In the genomic region with DNA sequence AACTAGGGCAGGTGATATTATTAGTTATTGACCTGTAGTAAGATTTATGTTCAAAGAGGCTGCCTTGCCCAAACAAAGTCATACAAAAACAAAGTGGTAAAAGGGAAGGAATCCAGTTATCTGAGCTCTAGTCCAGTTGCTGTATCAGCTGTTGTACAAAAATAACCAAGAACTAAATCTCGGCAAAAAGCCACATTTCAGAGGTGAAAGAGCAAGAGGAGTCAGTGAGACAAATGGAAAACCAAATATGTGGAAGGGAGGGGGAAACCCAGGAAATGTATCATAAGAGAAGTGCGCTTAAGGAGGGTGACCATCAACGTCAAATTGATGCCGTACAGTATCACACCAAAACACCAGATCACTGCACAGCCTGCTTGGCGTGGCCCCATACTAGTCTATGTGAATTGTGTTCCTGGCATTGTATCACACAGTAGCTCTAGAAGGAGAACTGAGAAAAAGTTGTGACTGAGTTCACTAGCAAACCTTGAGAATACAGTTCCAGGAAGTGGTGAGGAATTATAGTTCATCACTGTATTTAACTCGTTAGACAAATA, we compare ENCODE assay signal across 1 cellular context.
TF ChIP-seq lines count a peak whose summit lies in the region.

No MANE protein-coding gene starts in this region.

TF ChIP-seq in GM12878, 131 proteins besides CTCF, POLR2A, EP300 and RAD21 (continued from another document and continues in another):
- peak; percentile 63 to 71 for TF ChIP-seq BHLHE40 (IDR thresholded peaks at IDR 0.05; ENCODE audit: borderline replicate concordance in 1 of 2, low read depth in 2 of 2, low read length in 1 of 2)
- TF ChIP-seq CREM (IDR thresholded peaks at IDR 0.05; ENCODE audit: low read depth) = peak; percentile 69; the same call in 1 of the 2 replicates
- TF ChIP-seq MEF2B (IDR thresholded peaks at IDR 0.05; ENCODE audit: partially characterized antibody, poor library complexity, severe bottlenecking) = peak; percentile 77
- TF ChIP-seq, protein P1, sequence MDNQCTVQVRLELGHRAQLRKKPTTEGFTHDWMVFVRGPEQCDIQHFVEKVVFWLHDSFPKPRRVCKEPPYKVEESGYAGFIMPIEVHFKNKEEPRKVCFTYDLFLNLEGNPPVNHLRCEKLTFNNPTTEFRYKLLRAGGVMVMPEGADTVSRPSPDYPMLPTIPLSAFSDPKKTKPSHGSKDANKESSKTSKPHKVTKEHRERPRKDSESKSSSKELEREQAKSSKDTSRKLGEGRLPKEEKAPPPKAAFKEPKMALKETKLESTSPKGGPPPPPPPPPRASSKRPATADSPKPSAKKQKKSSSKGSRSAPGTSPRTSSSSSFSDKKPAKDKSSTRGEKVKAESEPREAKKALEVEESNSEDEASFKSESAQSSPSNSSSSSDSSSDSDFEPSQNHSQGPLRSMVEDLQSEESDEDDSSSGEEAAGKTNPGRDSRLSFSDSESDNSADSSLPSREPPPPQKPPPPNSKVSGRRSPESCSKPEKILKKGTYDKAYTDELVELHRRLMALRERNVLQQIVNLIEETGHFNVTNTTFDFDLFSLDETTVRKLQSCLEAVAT (IDR thresholded peaks at IDR 0.05) = peak; percentile 93
- TF ChIP-seq KDM1A (IDR thresholded peaks at IDR 0.05; ENCODE audit: borderline replicate concordance) = no peak
- TF ChIP-seq SMC3 (IDR thresholded peaks at IDR 0.05; ENCODE audit: borderline replicate concordance, low read length) = no peak
- TF ChIP-seq ZNF384 (IDR thresholded peaks at IDR 0.05; ENCODE audit: borderline replicate concordance, low read depth, low read length) = no peak
- peak; percentile 74 for TF ChIP-seq CREB1 (IDR thresholded peaks at IDR 0.05; ENCODE audit: low read depth)
- 0 out of 2 replicates have a peak, but pooled peaks have one; percentile 37 for TF ChIP-seq ZBED1 (IDR thresholded peaks at IDR 0.05; ENCODE audit: borderline replicate concordance)
- peak; percentile 82 for TF ChIP-seq ZNF24 (IDR thresholded peaks at IDR 0.05)
- peak; percentile 76; the same call in 1 of the 2 replicates for TF ChIP-seq PAX5 (IDR thresholded peaks at IDR 0.05; ENCODE audit: borderline replicate concordance, low read depth, low read length)
- TF ChIP-seq, protein P2, sequence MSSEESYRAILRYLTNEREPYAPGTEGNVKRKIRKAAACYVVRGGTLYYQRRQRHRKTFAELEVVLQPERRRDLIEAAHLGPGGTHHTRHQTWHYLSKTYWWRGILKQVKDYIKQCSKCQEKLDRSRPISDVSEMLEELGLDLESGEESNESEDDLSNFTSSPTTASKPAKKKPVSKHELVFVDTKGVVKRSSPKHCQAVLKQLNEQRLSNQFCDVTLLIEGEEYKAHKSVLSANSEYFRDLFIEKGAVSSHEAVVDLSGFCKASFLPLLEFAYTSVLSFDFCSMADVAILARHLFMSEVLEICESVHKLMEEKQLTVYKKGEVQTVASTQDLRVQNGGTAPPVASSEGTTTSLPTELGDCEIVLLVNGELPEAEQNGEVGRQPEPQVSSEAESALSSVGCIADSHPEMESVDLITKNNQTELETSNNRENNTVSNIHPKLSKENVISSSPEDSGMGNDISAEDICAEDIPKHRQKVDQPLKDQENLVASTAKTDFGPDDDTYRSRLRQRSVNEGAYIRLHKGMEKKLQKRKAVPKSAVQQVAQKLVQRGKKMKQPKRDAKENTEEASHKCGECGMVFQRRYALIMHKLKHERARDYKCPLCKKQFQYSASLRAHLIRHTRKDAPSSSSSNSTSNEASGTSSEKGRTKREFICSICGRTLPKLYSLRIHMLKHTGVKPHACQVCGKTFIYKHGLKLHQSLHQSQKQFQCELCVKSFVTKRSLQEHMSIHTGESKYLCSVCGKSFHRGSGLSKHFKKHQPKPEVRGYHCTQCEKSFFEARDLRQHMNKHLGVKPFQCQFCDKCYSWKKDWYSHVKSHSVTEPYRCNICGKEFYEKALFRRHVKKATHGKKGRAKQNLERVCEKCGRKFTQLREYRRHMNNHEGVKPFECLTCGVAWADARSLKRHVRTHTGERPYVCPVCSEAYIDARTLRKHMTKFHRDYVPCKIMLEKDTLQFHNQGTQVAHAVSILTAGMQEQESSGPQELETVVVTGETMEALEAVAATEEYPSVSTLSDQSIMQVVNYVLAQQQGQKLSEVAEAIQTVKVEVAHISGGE (CRISPR knock-in tag; IDR thresholded peaks at IDR 0.05) = no peak
- TF ChIP-seq YY1 (IDR thresholded peaks at IDR 0.05; ENCODE audit: low read depth, low read length) = 0 out of 2 replicates have a peak, but pooled peaks have one; percentile 14
- peak; percentile 83 for TF ChIP-seq RUNX3 (IDR thresholded peaks at IDR 0.05; ENCODE audit: low read length)
- peak; percentile 78 for TF ChIP-seq NFIC (IDR thresholded peaks at IDR 0.05; ENCODE audit: low read depth, low read length)
- TF ChIP-seq ATF7 (IDR thresholded peaks at IDR 0.05; ENCODE audit: low read depth) = peak; percentile 83
- peak; percentile 80 for TF ChIP-seq BCL11A (IDR thresholded peaks at IDR 0.05; ENCODE audit: low read depth, low read length)
- peak; percentile 74 for TF ChIP-seq DPF2 (IDR thresholded peaks at IDR 0.05)
- TF ChIP-seq, protein P3, sequence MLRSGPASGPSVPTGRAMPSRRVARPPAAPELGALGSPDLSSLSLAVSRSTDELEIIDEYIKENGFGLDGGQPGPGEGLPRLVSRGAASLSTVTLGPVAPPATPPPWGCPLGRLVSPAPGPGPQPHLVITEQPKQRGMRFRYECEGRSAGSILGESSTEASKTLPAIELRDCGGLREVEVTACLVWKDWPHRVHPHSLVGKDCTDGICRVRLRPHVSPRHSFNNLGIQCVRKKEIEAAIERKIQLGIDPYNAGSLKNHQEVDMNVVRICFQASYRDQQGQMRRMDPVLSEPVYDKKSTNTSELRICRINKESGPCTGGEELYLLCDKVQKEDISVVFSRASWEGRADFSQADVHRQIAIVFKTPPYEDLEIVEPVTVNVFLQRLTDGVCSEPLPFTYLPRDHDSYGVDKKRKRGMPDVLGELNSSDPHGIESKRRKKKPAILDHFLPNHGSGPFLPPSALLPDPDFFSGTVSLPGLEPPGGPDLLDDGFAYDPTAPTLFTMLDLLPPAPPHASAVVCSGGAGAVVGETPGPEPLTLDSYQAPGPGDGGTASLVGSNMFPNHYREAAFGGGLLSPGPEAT (IDR thresholded peaks at IDR 0.05; ENCODE audit: low read depth) = peak; percentile 92
- peak; percentile 93 for TF ChIP-seq SMAD1 (IDR thresholded peaks at IDR 0.05; ENCODE audit: low read depth, partially characterized antibody)
- no peak for TF ChIP-seq ZNF217 (IDR thresholded peaks at IDR 0.05)
- TF ChIP-seq TBL1XR1 (IDR thresholded peaks at IDR 0.05; ENCODE audit: low read depth, low read length) = peak; percentile 55; the same call in 1 of the 2 replicates
- TF ChIP-seq, protein P4, sequence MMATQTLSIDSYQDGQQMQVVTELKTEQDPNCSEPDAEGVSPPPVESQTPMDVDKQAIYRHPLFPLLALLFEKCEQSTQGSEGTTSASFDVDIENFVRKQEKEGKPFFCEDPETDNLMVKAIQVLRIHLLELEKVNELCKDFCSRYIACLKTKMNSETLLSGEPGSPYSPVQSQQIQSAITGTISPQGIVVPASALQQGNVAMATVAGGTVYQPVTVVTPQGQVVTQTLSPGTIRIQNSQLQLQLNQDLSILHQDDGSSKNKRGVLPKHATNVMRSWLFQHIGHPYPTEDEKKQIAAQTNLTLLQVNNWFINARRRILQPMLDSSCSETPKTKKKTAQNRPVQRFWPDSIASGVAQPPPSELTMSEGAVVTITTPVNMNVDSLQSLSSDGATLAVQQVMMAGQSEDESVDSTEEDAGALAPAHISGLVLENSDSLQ (IDR thresholded peaks at IDR 0.05) = peak; percentile 34; the same call in 1 of the 2 replicates
- no peak for TF ChIP-seq SUZ12 (IDR thresholded peaks at IDR 0.05; ENCODE audit: unreplicated experiment)
- peak; percentile 90 for TF ChIP-seq POLR2AphosphoS5 (IDR thresholded peaks at IDR 0.05; ENCODE audit: low read length)
- peak; percentile 93 to 96 for TF ChIP-seq IKZF2 (IDR thresholded peaks at IDR 0.05)
- peak; percentile 53; the same call in 1 of the 2 replicates for TF ChIP-seq RAD51 (IDR thresholded peaks at IDR 0.05)
- no peak for TF ChIP-seq EGR1 (IDR thresholded peaks at IDR 0.05; ENCODE audit: borderline replicate concordance in 1 of 2, low read depth in 2 of 2, low read length in 2 of 2)
- TF ChIP-seq HDGF (IDR thresholded peaks at IDR 0.05) = peak; percentile 28; the same call in 1 of the 2 replicates
- TF ChIP-seq, protein P5, sequence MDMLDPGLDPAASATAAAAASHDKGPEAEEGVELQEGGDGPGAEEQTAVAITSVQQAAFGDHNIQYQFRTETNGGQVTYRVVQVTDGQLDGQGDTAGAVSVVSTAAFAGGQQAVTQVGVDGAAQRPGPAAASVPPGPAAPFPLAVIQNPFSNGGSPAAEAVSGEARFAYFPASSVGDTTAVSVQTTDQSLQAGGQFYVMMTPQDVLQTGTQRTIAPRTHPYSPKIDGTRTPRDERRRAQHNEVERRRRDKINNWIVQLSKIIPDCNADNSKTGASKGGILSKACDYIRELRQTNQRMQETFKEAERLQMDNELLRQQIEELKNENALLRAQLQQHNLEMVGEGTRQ (IDR thresholded peaks at IDR 0.05; ENCODE audit: borderline replicate concordance, low read depth, low read length) = no peak; the same call in 1 of the 2 replicates
- TF ChIP-seq PAX8 (IDR thresholded peaks at IDR 0.05) = 0 out of 2 replicates have a peak, but pooled peaks have one; percentile 65
- 0 out of 2 replicates have a peak, but pooled peaks have one; percentile 47 for TF ChIP-seq TCF12 (IDR thresholded peaks at IDR 0.05; ENCODE audit: low read depth, low read length)
- peak; percentile 83 for TF ChIP-seq POLR2AphosphoS2 (IDR thresholded peaks at IDR 0.05; ENCODE audit: low read depth, low read length)
- TF ChIP-seq CHD2 (IDR thresholded peaks at IDR 0.05; ENCODE audit: borderline replicate concordance, low read depth, low read length) = peak; percentile 70; the same call in 1 of the 2 replicates
- 0 out of 2 replicates have a peak, but pooled peaks have one; percentile 24 for TF ChIP-seq MEF2A (IDR thresholded peaks at IDR 0.05; ENCODE audit: insufficient read depth, low read depth, low read length)
- TF ChIP-seq, protein P6, sequence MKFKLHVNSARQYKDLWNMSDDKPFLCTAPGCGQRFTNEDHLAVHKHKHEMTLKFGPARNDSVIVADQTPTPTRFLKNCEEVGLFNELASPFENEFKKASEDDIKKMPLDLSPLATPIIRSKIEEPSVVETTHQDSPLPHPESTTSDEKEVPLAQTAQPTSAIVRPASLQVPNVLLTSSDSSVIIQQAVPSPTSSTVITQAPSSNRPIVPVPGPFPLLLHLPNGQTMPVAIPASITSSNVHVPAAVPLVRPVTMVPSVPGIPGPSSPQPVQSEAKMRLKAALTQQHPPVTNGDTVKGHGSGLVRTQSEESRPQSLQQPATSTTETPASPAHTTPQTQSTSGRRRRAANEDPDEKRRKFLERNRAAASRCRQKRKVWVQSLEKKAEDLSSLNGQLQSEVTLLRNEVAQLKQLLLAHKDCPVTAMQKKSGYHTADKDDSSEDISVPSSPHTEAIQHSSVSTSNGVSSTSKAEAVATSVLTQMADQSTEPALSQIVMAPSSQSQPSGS (IDR thresholded peaks at IDR 0.05; ENCODE audit: low read length) = peak; percentile 82
- TF ChIP-seq IRF4 (IDR thresholded peaks at IDR 0.05; ENCODE audit: low read depth, low read length) = peak; percentile 94
- TF ChIP-seq RELA (IDR thresholded peaks at IDR 0.05; ENCODE audit: borderline replicate concordance, partially characterized antibody) = peak; percentile 90
- TF ChIP-seq SPI1 (IDR thresholded peaks at IDR 0.05; ENCODE audit: borderline replicate concordance, insufficient read depth, low read depth, low read length) = peak; percentile 98
- peak; percentile 81 for TF ChIP-seq KLF5 (IDR thresholded peaks at IDR 0.05; ENCODE audit: partially characterized antibody)
- no peak for TF ChIP-seq ZSCAN29 (IDR thresholded peaks at IDR 0.05)
- peak in 1 of 2 experiments; percentile 88; a peak in 2 of 4 replicates for TF ChIP-seq ETV6 (conservative IDR thresholded peaks at IDR 0.05 in 1 of 2, IDR thresholded peaks at IDR 0.05 in 1 of 2; ENCODE audit: borderline replicate concordance in 1 of 2, low read depth in 1 of 2)
- peak; percentile 92 for TF ChIP-seq MTA2 (IDR thresholded peaks at IDR 0.05; ENCODE audit: low read depth)
- TF ChIP-seq, protein P7, sequence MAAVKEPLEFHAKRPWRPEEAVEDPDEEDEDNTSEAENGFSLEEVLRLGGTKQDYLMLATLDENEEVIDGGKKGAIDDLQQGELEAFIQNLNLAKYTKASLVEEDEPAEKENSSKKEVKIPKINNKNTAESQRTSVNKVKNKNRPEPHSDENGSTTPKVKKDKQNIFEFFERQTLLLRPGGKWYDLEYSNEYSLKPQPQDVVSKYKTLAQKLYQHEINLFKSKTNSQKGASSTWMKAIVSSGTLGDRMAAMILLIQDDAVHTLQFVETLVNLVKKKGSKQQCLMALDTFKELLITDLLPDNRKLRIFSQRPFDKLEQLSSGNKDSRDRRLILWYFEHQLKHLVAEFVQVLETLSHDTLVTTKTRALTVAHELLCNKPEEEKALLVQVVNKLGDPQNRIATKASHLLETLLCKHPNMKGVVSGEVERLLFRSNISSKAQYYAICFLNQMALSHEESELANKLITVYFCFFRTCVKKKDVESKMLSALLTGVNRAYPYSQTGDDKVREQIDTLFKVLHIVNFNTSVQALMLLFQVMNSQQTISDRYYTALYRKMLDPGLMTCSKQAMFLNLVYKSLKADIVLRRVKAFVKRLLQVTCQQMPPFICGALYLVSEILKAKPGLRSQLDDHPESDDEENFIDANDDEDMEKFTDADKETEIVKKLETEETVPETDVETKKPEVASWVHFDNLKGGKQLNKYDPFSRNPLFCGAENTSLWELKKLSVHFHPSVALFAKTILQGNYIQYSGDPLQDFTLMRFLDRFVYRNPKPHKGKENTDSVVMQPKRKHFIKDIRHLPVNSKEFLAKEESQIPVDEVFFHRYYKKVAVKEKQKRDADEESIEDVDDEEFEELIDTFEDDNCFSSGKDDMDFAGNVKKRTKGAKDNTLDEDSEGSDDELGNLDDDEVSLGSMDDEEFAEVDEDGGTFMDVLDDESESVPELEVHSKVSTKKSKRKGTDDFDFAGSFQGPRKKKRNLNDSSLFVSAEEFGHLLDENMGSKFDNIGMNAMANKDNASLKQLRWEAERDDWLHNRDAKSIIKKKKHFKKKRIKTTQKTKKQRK (IDR thresholded peaks at IDR 0.05; ENCODE audit: low read depth, low read length) = no peak
- TF ChIP-seq EED (IDR thresholded peaks at IDR 0.05; ENCODE audit: low read depth) = peak; percentile 85
- TF ChIP-seq, protein P8, sequence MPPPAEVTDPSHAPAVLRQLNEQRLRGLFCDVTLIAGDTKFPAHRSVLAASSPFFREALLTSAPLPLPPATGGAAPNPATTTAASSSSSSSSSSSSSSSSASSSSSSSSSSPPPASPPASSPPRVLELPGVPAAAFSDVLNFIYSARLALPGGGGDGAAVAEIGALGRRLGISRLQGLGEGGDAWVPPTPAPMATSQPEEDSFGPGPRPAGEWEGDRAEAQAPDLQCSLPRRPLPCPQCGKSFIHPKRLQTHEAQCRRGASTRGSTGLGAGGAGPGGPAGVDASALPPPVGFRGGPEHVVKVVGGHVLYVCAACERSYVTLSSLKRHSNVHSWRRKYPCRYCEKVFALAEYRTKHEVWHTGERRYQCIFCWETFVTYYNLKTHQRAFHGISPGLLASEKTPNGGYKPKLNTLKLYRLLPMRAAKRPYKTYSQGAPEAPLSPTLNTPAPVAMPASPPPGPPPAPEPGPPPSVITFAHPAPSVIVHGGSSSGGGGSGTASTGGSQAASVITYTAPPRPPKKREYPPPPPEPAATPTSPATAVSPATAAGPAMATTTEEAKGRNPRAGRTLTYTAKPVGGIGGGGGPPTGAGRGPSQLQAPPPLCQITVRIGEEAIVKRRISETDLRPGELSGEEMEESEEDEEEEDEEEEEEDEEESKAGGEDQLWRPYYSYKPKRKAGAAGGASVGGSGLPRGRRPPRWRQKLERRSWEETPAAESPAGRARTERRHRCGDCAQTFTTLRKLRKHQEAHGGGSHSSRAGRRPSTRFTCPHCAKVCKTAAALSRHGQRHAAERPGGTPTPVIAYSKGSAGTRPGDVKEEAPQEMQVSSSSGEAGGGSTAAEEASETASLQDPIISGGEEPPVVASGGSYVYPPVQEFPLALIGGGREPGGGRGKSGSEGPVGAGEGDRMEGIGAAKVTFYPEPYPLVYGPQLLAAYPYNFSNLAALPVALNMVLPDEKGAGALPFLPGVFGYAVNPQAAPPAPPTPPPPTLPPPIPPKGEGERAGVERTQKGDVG (CRISPR knock-in tag; IDR thresholded peaks at IDR 0.05) = no peak
